In genomic region chr1:174990382-174990999, GRCh38 we compare ENCODE assay signal across 8 cellular contexts. TPM values are rescaled to one million over a fixed set of nuclear protein-coding genes. Genes with fewer than 3 reads are reported as not detected.
DNase-seq lines count a peak whose midpoint lies in the region; ATAC-seq and TF ChIP-seq lines count a peak whose summit lies in the region.

No MANE protein-coding gene starts in this region.

- peak overlapping the region; percentile 57 for H2AFZ ChIP-seq in Karpas-422 (ENCODE audit: low read length)

- no peaks in the 10 kb centered on the region for H3K79me2 ChIP-seq in Karpas-422 (ENCODE audit: low read length)

- H3K27me3 ChIP-seq in Karpas-422 (ENCODE audit: low read length) (no peaks in the 10 kb centered on the region), WERI-Rb-1 (ENCODE audit: insufficient read depth, low read depth, severe bottlenecking) (no peaks in the 10 kb centered on the region), skeletal muscle satellite cell (ENCODE audit: control insufficient read depth, insufficient read depth, low read length) (no peaks in the 10 kb centered on the region)

- H3K9me2 ChIP-seq in Karpas-422 (replicated peaks; ENCODE audit: insufficient read depth, low read length), result no peaks in the 10 kb centered on the region

- H3K4me2 ChIP-seq in Karpas-422 (ENCODE audit: low read depth, low read length, poor library complexity, severe bottlenecking) (peak overlapping the region; percentile 72), skeletal muscle satellite cell (ENCODE audit: low read length) (peak overlapping the region; percentile 92)

- H3K27ac ChIP-seq in Karpas-422 (ENCODE audit: low read length) (peak overlapping the region; percentile 52), WERI-Rb-1 (no peak overlapping the region)

- DNase-seq in GM03348 (ENCODE audit: low spot score) (peak; percentile 80), Karpas-422 (peak; percentile 67), WERI-Rb-1 (no peak), globus pallidus (ENCODE audit: low spot score) (peak; percentile 52), D341Med (ENCODE audit: low spot score) (no peak), NCI-H146 treated with DMSO at 0.1 percent for 48 hours (lab: John Stamatoyannopoulos, UW; ENCODE audit: unreplicated experiment) (no peak)

- peak overlapping the region; percentile 55 for H3K4me3 ChIP-seq in Karpas-422 (ENCODE audit: low read length)
- peak overlapping the region; percentile 2; the same call in 1 of the 2 replicates for H3K4me3 ChIP-seq in WERI-Rb-1 (ENCODE audit: low read depth, low read length)
- peak overlapping the region; percentile 75 for H3K4me3 ChIP-seq in skeletal muscle satellite cell (ENCODE audit: low read length)

- peak overlapping the region; percentile 56 for H3K9ac ChIP-seq in Karpas-422 (ENCODE audit: low read length)
- peak overlapping the region; percentile 81 for H3K9ac ChIP-seq in skeletal muscle satellite cell (ENCODE audit: low read depth, low read length)

- no peak for TF ChIP-seq CTCF in WERI-Rb-1 (IDR thresholded peaks at IDR 0.05; ENCODE audit: low read depth, low read length)

- no peaks in the 10 kb centered on the region for H3K36me3 ChIP-seq in Karpas-422 (ENCODE audit: insufficient read depth, low read length)
- H3K36me3 ChIP-seq in WERI-Rb-1, result no peaks in the 10 kb centered on the region
- H3K36me3 ChIP-seq in skeletal muscle satellite cell (ENCODE audit: insufficient read depth, low read length), result no peaks in the 10 kb centered on the region

- no peaks in the 10 kb centered on the region for H4K20me1 ChIP-seq in Karpas-422 (ENCODE audit: insufficient read depth, low read depth, low read length)

- H3K9me3 ChIP-seq in Karpas-422 (ENCODE audit: low read length) (no peaks in the 10 kb centered on the region), WERI-Rb-1 (ENCODE audit: severe bottlenecking) (no peaks in the 10 kb centered on the region), skeletal muscle satellite cell (replicated peaks; ENCODE audit: low read length) (no peaks in the 10 kb centered on the region)

- no peak for ATAC-seq in GM21576 (IDR thresholded peaks at IDR 0.05; ENCODE audit: unreplicated experiment)

- peaks cover 22% of the 10 kb centered on the region for H3K4me1 ChIP-seq in Karpas-422 (ENCODE audit: low read length)
- H3K4me1 ChIP-seq in skeletal muscle satellite cell (ENCODE audit: control insufficient read depth, insufficient read depth, low read length), result peaks cover 14% of the 10 kb centered on the region

RNA-seq across cellular contexts. Expression of gene CACYBP, which starts 9.3 kb away (rescaled TPM):
- 93.4 and 188 TPM in 2 replicates for total RNA-seq in Karpas-422 (2014; rRNA removed; shearing (Covaris generic); ENCODE audit: low replicate concordance)
- total RNA-seq in skeletal muscle satellite cell (2012; rRNA removed), result 242 and 303 TPM in 2 replicates

RNA-seq across cellular contexts. Expression of gene MRPS14, which starts 32.7 kb away (rescaled TPM):
- total RNA-seq in Karpas-422 (2014; rRNA removed; shearing (Covaris generic); ENCODE audit: low replicate concordance), result 38.3 and 41.7 TPM in 2 replicates
- total RNA-seq in skeletal muscle satellite cell (2012; rRNA removed), result 13.4 and 17.0 TPM in 2 replicates

Comparison
In these comparisons a context has a peak if more than half of its experiments do, and no peak if none do; other contexts are left out.
1. DNase-seq: peak in GM03348 (single experiment), Karpas-422 (single experiment) and globus pallidus (single experiment); none in WERI-Rb-1 (single experiment), D341Med (single experiment) and NCI-H146 treated with DMSO at 0.1 percent for 48 hours (single experiment).
2. H3K4me3 ChIP-seq: peak in every context shown above with its lines; median percentile 75 in skeletal muscle satellite cell; 55 in Karpas-422; 2 in WERI-Rb-1.